9 cellular contexts compared by ENCODE assay signal in genomic region chr6:114342826-114343781, GRCh38. TPM values are rescaled to one million over a fixed set of nuclear protein-coding genes. Genes with fewer than 3 reads are reported as not detected.
DNase-seq lines count a peak whose midpoint lies in the region; ATAC-seq, FAIRE-seq and TF ChIP-seq lines count a peak whose summit lies in the region.
"Had no signal": no experiment of that assay in that cellular context is flagged by ENCODE, and none has a peak within 500 bp of the region (broad histone marks: within the 10 kb centered on the region; RNA-seq: fewer than 3 reads in every experiment).

Gene HS3ST5, minus strand, starts transcription at chr6:114343023. Its CDS starts 280,178 bp downstream, at chr6:114062845.

- H3K27me3 ChIP-seq in KMS-11 (ENCODE audit: insufficient read depth, low read depth) (no peaks in the 10 kb centered on the region), neuronal stem cell (ENCODE audit: control insufficient read depth in 3 of 3, insufficient read depth in 3 of 3, low read depth in 1 of 3, low read length in 3 of 3) (peaks cover 0 to 6% (median 0%) of the 10 kb centered on the region in 3 experiments)

- peak; percentile 34 for TF ChIP-seq CTCF in KMS-11 (conservative IDR thresholded peaks at IDR 0.05; ENCODE audit: low read depth, low read length)
- TF ChIP-seq CTCF in WI38 (IDR thresholded peaks at IDR 0.05; ENCODE audit: low read depth, low read length) = peak; percentile 41; the same call in 1 of the 2 replicates

- DNase-seq in NCI-H1436 (lab: John Stamatoyannopoulos, UW) (peak; percentile 61), NCI-H1436 treated with DMSO at 0.1 percent for 48 hours (lab: John Stamatoyannopoulos, UW) (no peak), frontal cortex (ENCODE audit: low spot score in 2 of 2) (peak; percentile 52 to 73), neuronal stem cell (ENCODE audit: low spot score) (peak; percentile 70)

- no peak within 1 kb of the TSS for H3K4ac ChIP-seq in neuronal stem cell (ENCODE audit: low read length)

- no CpG with 5 or more reads among the region's 73 CpGs for WGBS in neuronal stem cell (ENCODE audit: extremely low coverage in 2 of 2, insufficient read length in 2 of 2, insufficient replicate concordance in 1 of 2), 2 donors

- H3K4me2 ChIP-seq in KMS-11 = peak within 1 kb of the TSS; percentile 79
- peak within 1 kb of the TSS; percentile 92 for H3K4me2 ChIP-seq in neuronal stem cell (ENCODE audit: insufficient read depth, low read length, poor library complexity, severe bottlenecking)

- H3K18ac ChIP-seq in neuronal stem cell (ENCODE audit: low read length) = peak within 1 kb of the TSS; percentile 96

- H3K36me3 ChIP-seq in KMS-11 (ENCODE audit: insufficient read depth) (no peaks in the 10 kb centered on the region), neuronal stem cell (replicated peaks in 1 of 2; ENCODE audit: control insufficient read depth in 2 of 2, insufficient read depth in 2 of 2, low read length in 2 of 2) (no peaks in the 10 kb centered on the region)

- H3K79me2 ChIP-seq in KMS-11 (ENCODE audit: insufficient read depth, low read depth) = no peaks in the 10 kb centered on the region

- no peak within 1 kb of the TSS for H4K91ac ChIP-seq in neuronal stem cell (ENCODE audit: low read depth, low read length, poor library complexity)

- no peaks in the 10 kb centered on the region for H4K20me1 ChIP-seq in KMS-11 (ENCODE audit: insufficient read depth)

- H2AFZ ChIP-seq in KMS-11 (ENCODE audit: low read depth) (peak within 1 kb of the TSS; percentile 81), neuronal stem cell (ENCODE audit: low read length) (peak within 1 kb of the TSS; percentile 89)

- H2BK12ac ChIP-seq in neuronal stem cell (ENCODE audit: low read length) = peak within 1 kb of the TSS; percentile 84

- no peaks in the 10 kb centered on the region for H3K79me1 ChIP-seq in neuronal stem cell (ENCODE audit: low read depth, low read length)

- no peak within 1 kb of the TSS for H2AK5ac ChIP-seq in neuronal stem cell (ENCODE audit: low read depth, low read length)

- H3K9ac ChIP-seq in KMS-11 (peak within 1 kb of the TSS; percentile 77; the same call in 1 of the 2 replicates), neuronal stem cell (ENCODE audit: low read depth, low read length, poor library complexity) (peak within 1 kb of the TSS; percentile 91)

- H2BK5ac ChIP-seq in neuronal stem cell (ENCODE audit: low read length) = peak within 1 kb of the TSS; percentile 66

- H3K4me3 ChIP-seq in KMS-11 (IDR thresholded peaks at IDR 0.05; ENCODE audit: insufficient read depth, low read depth, low read length) = no peak within 1 kb of the TSS
- peak within 1 kb of the TSS; percentile 74 for H3K4me3 ChIP-seq in WI38 (ENCODE audit: low read depth, low read length)
- H3K4me3 ChIP-seq in neuronal stem cell (ENCODE audit: low read length in 2 of 2) = peak within 1 kb of the TSS; percentile 63 to 94

- peaks cover 21% of the 10 kb centered on the region for H3K4me1 ChIP-seq in KMS-11 (ENCODE audit: low read depth, poor library complexity, severe bottlenecking)
- H3K4me1 ChIP-seq in neuronal stem cell (ENCODE audit: control insufficient read depth in 2 of 2, insufficient read depth in 1 of 2, low read depth in 1 of 2, low read length in 2 of 2) = peaks cover 6 to 18% of the 10 kb centered on the region in 2 donors

- FAIRE-seq in frontal cortex (lab: Jason Lieb, UNC) = no peak
- FAIRE-seq: colon had no signal

- no peaks in the 10 kb centered on the region for H3K9me3 ChIP-seq in neuronal stem cell (replicated peaks in 1 of 2; ENCODE audit: control insufficient read depth in 2 of 2, insufficient read depth in 1 of 2, low read depth in 1 of 2, low read length in 2 of 2)

- H3K27ac ChIP-seq in KMS-11 = peak within 1 kb of the TSS; percentile 41; the same call in 1 of the 2 replicates
- H3K27ac ChIP-seq in neuronal stem cell (replicated peaks; ENCODE audit: low read length) = peak within 1 kb of the TSS; percentile 42

- no peak within 1 kb of the TSS for H4K8ac ChIP-seq in neuronal stem cell (ENCODE audit: low read depth, low read length)

- peak within 1 kb of the TSS; percentile 63 for H3K14ac ChIP-seq in neuronal stem cell (ENCODE audit: low read length)

- no peak within 1 kb of the TSS for H2BK120ac ChIP-seq in neuronal stem cell (ENCODE audit: low read depth, low read length)

- H2BK15ac ChIP-seq in neuronal stem cell (ENCODE audit: low read length) = peak within 1 kb of the TSS; percentile 58

- ATAC-seq in GM19455 (IDR thresholded peaks at IDR 0.05; ENCODE audit: unreplicated experiment) (no peak), GM21619 (IDR thresholded peaks at IDR 0.05; ENCODE audit: unreplicated experiment) (no peak)

- H3K23ac ChIP-seq in neuronal stem cell (ENCODE audit: low read depth, low read length, poor library complexity) = peak within 1 kb of the TSS; percentile 85

RNA-seq across cellular contexts. Expression of gene HS3ST5, which starts in this region (rescaled TPM):
- 13.9 TPM for total RNA-seq in frontal cortex
- 1.2 TPM for polyA plus RNA-seq in neuronal stem cell (2013, experiment 1 of 2)
- 1.4 TPM for polyA plus RNA-seq in neuronal stem cell (2013, experiment 2 of 2)
